14 cellular contexts compared by ENCODE assay signal in the genomic region with DNA sequence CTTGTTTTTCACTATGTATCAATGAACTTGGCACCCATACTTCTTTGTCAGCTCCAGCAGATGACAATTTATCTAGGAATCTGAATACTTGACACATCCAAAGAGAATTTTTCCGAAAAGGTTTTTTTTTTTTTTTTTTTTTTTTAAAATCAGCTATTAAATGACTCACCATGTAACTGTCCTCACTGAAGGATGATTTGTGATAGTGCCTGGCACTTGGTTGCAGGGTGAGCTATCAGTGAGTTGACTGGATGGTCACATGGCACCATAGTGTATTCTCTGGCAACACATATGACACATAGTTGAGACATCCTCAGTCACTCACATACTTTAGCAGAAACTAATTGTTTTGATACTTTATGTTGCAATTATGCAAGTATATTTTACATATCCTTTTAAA.
DNase-seq lines count a peak whose midpoint lies in the region; ATAC-seq, FAIRE-seq and TF ChIP-seq lines count a peak whose summit lies in the region.
"Had no signal": no experiment of that assay in that cellular context is flagged by ENCODE, and none has a peak within 500 bp of the region (broad histone marks: within the 10 kb centered on the region; RNA-seq: fewer than 3 reads in every experiment).

No MANE protein-coding gene starts in this region.

- peaks cover 0 to 3% (median 0%) of the 10 kb centered on the region in 7 donors for H3K9me3 Mint-ChIP-seq in CD14-positive monocyte
- H3K9me3 Mint-ChIP-seq: activated CD4-positive, alpha-beta memory T cell treated with anti-CD3 and anti-CD28 coated beads for 36 hours had no signal

- H3K36me3 ChIP-seq in keratinocyte (ENCODE audit: control insufficient read depth in 2 of 2, extremely low read depth in 1 of 2, insufficient read depth in 2 of 2, low read length in 2 of 2) (no peaks in the 10 kb centered on the region), Karpas-422 (ENCODE audit: insufficient read depth, low read length) (no peaks in the 10 kb centered on the region)

- H3K9me2 ChIP-seq in Karpas-422 (replicated peaks; ENCODE audit: insufficient read depth, low read length), result no peaks in the 10 kb centered on the region

- H3K79me2 ChIP-seq in keratinocyte (ENCODE audit: control insufficient read depth, insufficient read depth, low read length) (no peaks in the 10 kb centered on the region), Karpas-422 (ENCODE audit: low read length) (no peaks in the 10 kb centered on the region)

- intact Hi-C loops in CD14-positive monocyte (cut with micrococcal nuclease), result no loop called here

- in situ Hi-C loops in astrocyte of the spinal cord (cut with HindIII; ENCODE audit: low sequenced_read_pairs), result no loop called here

- CTCF ChIA-PET in AG04449 (lab: Yijun Ruan, JAX), result no interaction called here

- POLR2A ChIA-PET in AG04449 (lab: Yijun Ruan, JAX), result interaction anchor here (0.6 to 0.7 kb wide), 3 partner anchors 25 to 737 kb away, joined by 3 to 6 read pairs (median 3); no protein-coding TSS in a partner anchor

- no peaks in the 10 kb centered on the region for H3K9me1 ChIP-seq in keratinocyte (ENCODE audit: control insufficient read depth, extremely low read depth, insufficient read depth, low read length)

- H3K9me3 ChIP-seq in keratinocyte (ENCODE audit: control insufficient read depth, low read depth, low read length) (no peaks in the 10 kb centered on the region), Karpas-422 (ENCODE audit: low read length) (no peaks in the 10 kb centered on the region)

- TF ChIP-seq CTCF in AG04449 (IDR thresholded peaks at IDR 0.05; ENCODE audit: insufficient read depth, low read length, missing control alignments) (no peak), astrocyte of the spinal cord (IDR thresholded peaks at IDR 0.05; ENCODE audit: low read depth, low read length) (no peak), keratinocyte (optimal IDR thresholded peaks at IDR 0.05 in 1 of 3, IDR thresholded peaks at IDR 0.05 in 1 of 3, conservative IDR thresholded peaks at IDR 0.05 in 1 of 3; ENCODE audit: extremely low read depth in 1 of 3, insufficient read depth in 2 of 3, low read length in 3 of 3) (no peak), CD14-positive monocyte (IDR thresholded peaks at IDR 0.05) (no peak)

- no peaks in the 10 kb centered on the region for H3K4me1 Mint-ChIP-seq in CD14-positive monocyte

- dilution Hi-C loops in keratinocyte (cut with MboI; ENCODE audit: extremely low pct_ligation_motif_present, low sequenced_read_pairs), result no loop called here

- peak; percentile 88 for DNase-seq in AG04449 (ENCODE audit: low read depth, low spot score)
- DNase-seq in LHCN-M2 (ENCODE audit: low read depth), result peak; percentile 99
- DNase-seq in astrocyte of the spinal cord (ENCODE audit: low read depth, low spot score), result peak; percentile 71
- DNase-seq in keratinocyte (ENCODE audit: low read depth, low spot score), result peak; percentile 98
- no peak for DNase-seq in NCI-H2029 (lab: John Stamatoyannopoulos, UW)
- DNase-seq in Karpas-422, result no peak
- DNase-seq in CD14-positive monocyte (ENCODE audit: low spot score), result no peak
- DNase-seq: activated CD4-positive, alpha-beta memory T cell treated with anti-CD3 and anti-CD28 coated beads for 36 hours; erythroblast; NCI-H2171; posterior cingulate gyrus had no signal

- no peaks in the 10 kb centered on the region for H3K27me3 ChIP-seq in keratinocyte (ENCODE audit: control insufficient read depth, extremely low read depth, insufficient read depth, low read length)
- no peaks in the 10 kb centered on the region for H3K27me3 ChIP-seq in Karpas-422 (ENCODE audit: low read length)

- H3K4me2 ChIP-seq in keratinocyte (ENCODE audit: control insufficient read depth, extremely low read depth, insufficient read depth, low read depth, low read length) (peak overlapping the region; percentile 49), Karpas-422 (ENCODE audit: low read depth, low read length, poor library complexity, severe bottlenecking) (no peak overlapping the region)

- H3K36me3 Mint-ChIP-seq in CD14-positive monocyte, result no peaks in the 10 kb centered on the region
- H3K36me3 Mint-ChIP-seq: activated CD4-positive, alpha-beta memory T cell treated with anti-CD3 and anti-CD28 coated beads for 36 hours had no signal

- no peak overlapping the region for H3K27ac Mint-ChIP-seq in CD14-positive monocyte
- H3K27ac Mint-ChIP-seq: activated CD4-positive, alpha-beta memory T cell treated with anti-CD3 and anti-CD28 coated beads for 36 hours had no signal

- H3K27ac ChIP-seq in keratinocyte (ENCODE audit: control insufficient read depth, insufficient read depth, low read length) (peak overlapping the region; percentile 75), Karpas-422 (ENCODE audit: low read length) (no peak overlapping the region)
- H3K27ac ChIP-seq: C4-2B had no signal

- no peak overlapping the region for H3K4me3 ChIP-seq in AG04449 (ENCODE audit: low read depth, low read length)
- H3K4me3 ChIP-seq in astrocyte of the spinal cord (ENCODE audit: low read depth, low read length), result no peak overlapping the region
- no peak overlapping the region for H3K4me3 ChIP-seq in keratinocyte (ENCODE audit: control insufficient read depth in 2 of 3, extremely low read depth in 1 of 3, insufficient read depth in 2 of 3, low read depth in 1 of 3, low read length in 3 of 3)
- H3K4me3 ChIP-seq in Karpas-422 (ENCODE audit: low read length), result no peak overlapping the region

- H2AFZ ChIP-seq in keratinocyte (ENCODE audit: control insufficient read depth, low read length) (no peak overlapping the region), Karpas-422 (ENCODE audit: low read length) (no peak overlapping the region)

- H3K27me3 Mint-ChIP-seq in CD14-positive monocyte (ENCODE audit: low read depth in 3 of 3), result peaks cover under 1 to 13% (median 4%) of the 10 kb centered on the region in 3 donors

- H3K9ac ChIP-seq in keratinocyte (ENCODE audit: control insufficient read depth, extremely low read depth, insufficient read depth, low read length), result no peak overlapping the region
- H3K9ac ChIP-seq in Karpas-422 (ENCODE audit: low read length), result no peak overlapping the region

- peak; percentile 98 for FAIRE-seq in keratinocyte (lab: Jason Lieb, UNC)

- H4K20me1 ChIP-seq in keratinocyte (ENCODE audit: control insufficient read depth, extremely low read depth, insufficient read depth, low read length), result no peaks in the 10 kb centered on the region
- H4K20me1 ChIP-seq in Karpas-422 (ENCODE audit: insufficient read depth, low read depth, low read length), result no peaks in the 10 kb centered on the region

- H3K4me3 Mint-ChIP-seq in CD14-positive monocyte, result no peak overlapping the region
- H3K4me3 Mint-ChIP-seq: activated CD4-positive, alpha-beta memory T cell treated with anti-CD3 and anti-CD28 coated beads for 36 hours had no signal

- H3K4me1 ChIP-seq in keratinocyte (ENCODE audit: control insufficient read depth, extremely low read depth, insufficient read depth, low read length) (peaks cover 39% of the 10 kb centered on the region), Karpas-422 (ENCODE audit: low read length) (peaks cover 8% of the 10 kb centered on the region)

- no peak for ATAC-seq in HG02798 (IDR thresholded peaks at IDR 0.05; ENCODE audit: poor library complexity, unreplicated experiment)
- ATAC-seq: left lobe of liver had no signal

Comparison
In these comparisons a context has a peak if more than half of its experiments do, and no peak if none do; other contexts are left out.
1. DNase-seq: peak in AG04449 (single experiment), LHCN-M2 (single experiment), astrocyte of the spinal cord (single experiment) and keratinocyte (single experiment); none in NCI-H2029 (single experiment), Karpas-422 (single experiment) and CD14-positive monocyte (single experiment).